Comparison of ENCODE assay signal across 34 cellular contexts in genomic region chr3:7915356-7915755, GRCh38.
"Had no signal": no experiment of that assay in that cellular context is flagged by ENCODE, and none has a peak within 500 bp of the region (broad histone marks: within the 10 kb centered on the region; RNA-seq: fewer than 3 reads in every experiment).

No MANE protein-coding gene starts in this region.

- DNase-seq: activated B cell treated with CpG ODN at 0.5 μM for 24 hours; activated CD4-positive, alpha-beta memory T cell treated with anti-CD3 and anti-CD28 coated beads for 36 hours; activated CD4-positive, alpha-beta T cell treated with anti-CD3 and anti-CD28 coated beads for 4 hours; activated CD4-positive, alpha-beta T cell treated with anti-CD3 and anti-CD28 coated beads, Interleukin-2, amount 10 ng/mL, durations not matched to agents 24 days and 14 days; activated CD4-positive, alpha-beta T cell treated with anti-CD3 and anti-CD28 coated beads, Interleukin-2, amount 50 U/mL, for 1 hour; activated CD4-positive, alpha-beta T cell treated with anti-CD3 and anti-CD28 coated beads, Interleukin-2, amount 50 U/mL, for 4 hours; activated CD4-positive, CD25-positive, alpha-beta regulatory T cell treated with anti-CD3 and anti-CD28 coated beads, Interleukin-2, amount 50 U/mL, for 72 hours; activated CD8-positive, alpha-beta memory T cell treated with anti-CD3 and anti-CD28 coated beads, Interleukin-2, amount 50 U/mL, for 4 hours; activated CD8-positive, alpha-beta T cell treated with anti-CD3 and anti-CD28 coated beads for 36 hours; activated effector memory CD4-positive, alpha-beta T cell treated with anti-CD3 and anti-CD28 coated beads, Interleukin-2, amount 50 U/mL, for 16 hours; activated gamma-delta T cell treated with Interleukin-2 at 50 U/mL for 16 hours; activated naive CD4-positive, alpha-beta T cell; activated naive CD4-positive, alpha-beta T cell treated with anti-CD3 and anti-CD28 coated beads for 36 hours; activated naive CD4-positive, alpha-beta T cell treated with anti-CD3 and anti-CD28 coated beads, Interleukin-2, amount 50 U/mL, for 16 hours; activated naive CD8-positive, alpha-beta T cell treated with anti-CD3 and anti-CD28 coated beads for 36 hours; activated T-cell treated with anti-CD3 and anti-CD28 coated beads for 4 hours; activated T-cell treated with anti-CD3 and anti-CD28 coated beads, Interleukin-2, amount 50 U/mL, for 1 hour; activated T-cell treated with anti-CD3 and anti-CD28 coated beads, Interleukin-2, amount 50 U/mL, for 48 hours; adrenal gland; amniotic stem cell; aorta; body of pancreas; brain microvascular endothelial cell; central memory CD4-positive, alpha-beta T cell; T-helper 1 cell; T-helper 2 cell; T-helper 9 cell; WERI-Rb-1 had no signal

- H3K4me1 Mint-ChIP-seq: activated B cell treated with CpG ODN at 0.5 μM for 24 hours had no signal

- H3K27ac ChIP-seq: adrenal gland, body of pancreas, brain microvascular endothelial cell, breast epithelium, WERI-Rb-1 had no signal

- H3K4me1 ChIP-seq: adrenal gland, body of pancreas, breast epithelium had no signal

- H3K36me3 Mint-ChIP-seq: activated CD4-positive, alpha-beta memory T cell treated with anti-CD3 and anti-CD28 coated beads for 36 hours; activated naive CD4-positive, alpha-beta T cell treated with anti-CD3 and anti-CD28 coated beads, Interleukin-2, amount 50 U/mL, for 72 hours had no signal

- H3K27ac Mint-ChIP-seq: activated B cell treated with CpG ODN at 0.5 μM for 24 hours; activated CD4-positive, alpha-beta memory T cell treated with anti-CD3 and anti-CD28 coated beads for 36 hours; activated CD4-positive, alpha-beta T cell treated with anti-CD3 and anti-CD28 coated beads, Interleukin-2, amount 10 ng/mL, durations not matched to agents 24 days and 14 days; activated CD8-positive, alpha-beta T cell treated with anti-CD3 and anti-CD28 coated beads for 36 hours; activated naive CD4-positive, alpha-beta T cell treated with anti-CD3 and anti-CD28 coated beads for 36 hours; activated naive CD8-positive, alpha-beta T cell treated with anti-CD3 and anti-CD28 coated beads for 36 hours; activated T-helper 1 cell treated with anti-CD3 and anti-CD28 coated beads, Interleukin-12 subunit alpha, Interleukin-12 subunit beta, Interleukin-2, Interleukin-4 antibody, amounts not matched to agents 30 ng/mL and 10 ng/mL and 1 ng/mL, durations not matched to agents 14 hours and 24 hours and 36 hours; activated T-helper 17 cell treated with anti-CD3 and anti-CD28 coated beads, Interleukin-2, amount 50 U/mL, for 72 hours; T-helper 1 cell treated with Interleukin-12 subunit alpha and Interleukin-12 subunit beta and Interleukin-4 antibody, amounts not matched to agents 30 μg/mL and 1 μg/mL, for 36 hours; T-helper 2 cell treated with Interferon-gamma antibody and Interleukin-4, amounts not matched to agents 5 μg/mL and 100 μg/mL, for 36 hours had no signal

- H3K9me3 ChIP-seq: adrenal gland, body of pancreas had no signal

- H3K27me3 ChIP-seq: adrenal gland, body of pancreas, brain microvascular endothelial cell, breast epithelium had no signal

- ATAC-seq: activated CD8-positive, alpha-beta T cell treated with anti-CD3 and anti-CD28 coated beads for 36 hours; activated naive CD4-positive, alpha-beta T cell treated with anti-CD3 and anti-CD28 coated beads, Interleukin-2, amount 50 U/mL, for 72 hours; activated T-helper 17 cell treated with anti-CD3 and anti-CD28 coated beads, Interleukin-2, amount 50 U/mL, for 72 hours; body of pancreas had no signal

- H3K9me3 Mint-ChIP-seq: activated CD4-positive, alpha-beta memory T cell treated with anti-CD3 and anti-CD28 coated beads for 36 hours; activated CD4-positive, alpha-beta T cell treated with anti-CD3 and anti-CD28 coated beads, Interleukin-2, amount 10 ng/mL, durations not matched to agents 24 days and 14 days; activated naive CD4-positive, alpha-beta T cell treated with anti-CD3 and anti-CD28 coated beads for 36 hours; activated T-helper 1 cell treated with anti-CD3 and anti-CD28 coated beads, Interleukin-12 subunit alpha, Interleukin-12 subunit beta, Interleukin-2, Interleukin-4 antibody, amounts not matched to agents 30 ng/mL and 10 ng/mL and 1 ng/mL, durations not matched to agents 14 hours and 24 hours and 36 hours; T-helper 1 cell treated with Interleukin-12 subunit alpha and Interleukin-12 subunit beta and Interleukin-4 antibody, amounts not matched to agents 30 μg/mL and 1 μg/mL, for 36 hours had no signal

- H3K36me3 ChIP-seq: adrenal gland, brain microvascular endothelial cell, breast epithelium, WERI-Rb-1 had no signal

- H3K4me3 ChIP-seq: adrenal gland, body of pancreas, breast epithelium had no signal

- H3K4me3 Mint-ChIP-seq: activated B cell treated with CpG ODN at 0.5 μM for 24 hours; activated CD4-positive, alpha-beta memory T cell treated with anti-CD3 and anti-CD28 coated beads for 36 hours; activated CD4-positive, alpha-beta T cell treated with anti-CD3 and anti-CD28 coated beads, Interleukin-2, amount 10 ng/mL, durations not matched to agents 24 days and 14 days; activated CD8-positive, alpha-beta T cell treated with anti-CD3 and anti-CD28 coated beads for 36 hours; activated naive CD4-positive, alpha-beta T cell treated with anti-CD3 and anti-CD28 coated beads for 36 hours; activated naive CD8-positive, alpha-beta T cell treated with anti-CD3 and anti-CD28 coated beads for 36 hours; activated T-helper 1 cell treated with anti-CD3 and anti-CD28 coated beads, Interleukin-12 subunit alpha, Interleukin-12 subunit beta, Interleukin-2, Interleukin-4 antibody, amounts not matched to agents 30 ng/mL and 10 ng/mL and 1 ng/mL, durations not matched to agents 14 hours and 24 hours and 36 hours; activated T-helper 17 cell treated with anti-CD3 and anti-CD28 coated beads, Interleukin-2, amount 50 U/mL, for 72 hours; T-helper 1 cell treated with Interleukin-12 subunit alpha and Interleukin-12 subunit beta and Interleukin-4 antibody, amounts not matched to agents 30 μg/mL and 1 μg/mL, for 36 hours; T-helper 2 cell treated with Interferon-gamma antibody and Interleukin-4, amounts not matched to agents 5 μg/mL and 100 μg/mL, for 36 hours had no signal

- H3K27me3 Mint-ChIP-seq: activated B cell treated with CpG ODN at 0.5 μM for 24 hours; activated CD4-positive, alpha-beta memory T cell treated with anti-CD3 and anti-CD28 coated beads for 36 hours; activated CD4-positive, alpha-beta T cell treated with anti-CD3 and anti-CD28 coated beads, Interleukin-2, amount 10 ng/mL, durations not matched to agents 24 days and 14 days; activated CD8-positive, alpha-beta T cell treated with anti-CD3 and anti-CD28 coated beads for 36 hours; activated naive CD8-positive, alpha-beta T cell treated with anti-CD3 and anti-CD28 coated beads for 36 hours had no signal
